Comparison of ENCODE assay signal across 9 cellular contexts in the genomic region with DNA sequence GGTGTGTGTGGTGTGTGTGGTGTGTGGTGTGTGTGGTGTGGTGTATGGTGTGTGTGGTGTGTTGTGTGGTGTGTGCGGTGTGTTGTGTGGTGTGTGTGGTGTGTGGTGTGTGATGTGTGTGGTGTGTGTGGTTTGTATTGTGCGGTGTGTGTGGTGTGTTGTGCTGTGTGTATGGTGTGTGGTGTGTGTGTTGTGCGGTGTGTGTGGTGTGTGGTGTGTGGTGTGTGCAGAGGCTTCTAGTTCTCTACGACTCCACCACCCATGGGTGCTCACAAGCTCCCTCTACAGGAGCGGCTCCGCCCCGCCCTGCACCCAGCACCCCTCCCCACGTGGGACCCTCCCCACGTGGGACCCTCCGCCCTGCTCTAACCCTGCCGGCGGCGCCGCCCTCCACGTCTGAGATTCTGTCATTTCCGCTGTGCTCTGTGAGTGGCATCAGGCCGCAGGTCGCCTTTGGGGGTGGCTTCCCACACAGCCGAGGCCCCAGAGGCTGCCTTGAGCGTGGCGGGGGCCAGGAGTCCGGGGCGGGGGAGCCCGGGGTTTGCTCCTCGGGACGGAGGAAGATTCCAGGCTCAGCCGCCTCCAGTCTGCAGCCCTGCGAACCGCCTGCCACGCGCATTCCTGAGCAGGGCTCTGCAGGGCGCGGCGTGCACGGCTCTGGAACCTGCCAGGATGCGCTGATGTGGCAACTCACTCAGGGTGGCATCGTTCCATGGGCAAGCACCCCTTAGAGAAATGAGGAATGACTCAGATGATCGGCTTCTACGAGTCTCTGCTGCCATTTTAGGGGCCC. TPM values are rescaled to one million over a fixed set of nuclear protein-coding genes. Genes with fewer than 3 reads are reported as not detected.
DNase-seq lines count a peak whose midpoint lies in the region; ATAC-seq and TF ChIP-seq lines count a peak whose summit lies in the region.
"Had no signal": no experiment of that assay in that cellular context is flagged by ENCODE, and none has a peak within 500 bp of the region (broad histone marks: within the 10 kb centered on the region; RNA-seq: fewer than 3 reads in every experiment).

No MANE protein-coding gene starts in this region.

- H3K4me3 ChIP-seq in fibroblast of the aortic adventitia (ENCODE audit: low read depth, low read length) (no peak overlapping the region), upper lobe of right lung (no peak overlapping the region), thyroid gland (replicated peaks in 1 of 3) (no peak overlapping the region)

- intact Hi-C loops in upper lobe of right lung (cut with DNase I): no loop called here
- intact Hi-C loops in thyroid gland (cut with DNase I): no loop called here

- no peaks in the 10 kb centered on the region for H3K27me3 ChIP-seq in upper lobe of right lung
- H3K27me3 ChIP-seq in thyroid gland: no peaks in the 10 kb centered on the region

- H3K27ac ChIP-seq in upper lobe of right lung (no peak overlapping the region), thyroid gland (no peak overlapping the region)

- H3K4me1 ChIP-seq in upper lobe of right lung: peaks cover 15% of the 10 kb centered on the region
- no peaks in the 10 kb centered on the region for H3K4me1 ChIP-seq in thyroid gland

- H3K9me3 ChIP-seq in upper lobe of right lung: no peaks in the 10 kb centered on the region
- no peaks in the 10 kb centered on the region for H3K9me3 ChIP-seq in thyroid gland

- DNase-seq in stimulated activated CD4-positive, alpha-beta T cell treated with anti-CD3 and anti-CD28 coated beads, Interleukin-15, amount 100 ng/mL, for 24 hours: peak; percentile 28
- no peak for DNase-seq in stimulated activated CD4-positive, alpha-beta T cell treated with anti-CD3 and anti-CD28 coated beads, Interleukin-2, amount 100 ng/mL, for 48 hours
- peak; percentile 19 for DNase-seq in activated CD4-positive, alpha-beta T cell treated with anti-CD3 and anti-CD28 coated beads for 48 hours
- peak; percentile 17 for DNase-seq in fibroblast of the aortic adventitia (ENCODE audit: low read depth)
- DNase-seq in upper lobe of right lung: no peak
- no peak for DNase-seq in thyroid gland
- DNase-seq in GM10266 (ENCODE audit: extremely low spot score): no peak
- DNase-seq: midbrain had no signal

- TF ChIP-seq CTCF in fibroblast of the aortic adventitia (IDR thresholded peaks at IDR 0.05; ENCODE audit: insufficient read depth, low read length) (no peak), upper lobe of right lung (IDR thresholded peaks at IDR 0.05) (no peak), thyroid gland (IDR thresholded peaks at IDR 0.05) (no peak), GM10266 (IDR thresholded peaks at IDR 0.05; ENCODE audit: control insufficient read depth, insufficient read depth, low read depth, missing control alignments) (no peak)

- peak; percentile 34 for ATAC-seq in upper lobe of right lung
- no peak for ATAC-seq in activated CD4-positive, CD25-positive, alpha-beta regulatory T cell treated with anti-CD3 and anti-CD28 coated beads, Interleukin-2, amount 50 U/mL, for 24 hours

- 82% methylated on average over 34 to 35 of the region's 39 CpGs for WGBS in thyroid gland, 2 donors

- no peaks in the 10 kb centered on the region for H3K36me3 ChIP-seq in upper lobe of right lung
- no peaks in the 10 kb centered on the region for H3K36me3 ChIP-seq in thyroid gland

- TF ChIP-seq POLR2A in thyroid gland (IDR thresholded peaks at IDR 0.05): no peak

RNA-seq across cellular contexts. Expression of gene DNAJB6, which starts 37.0 kb away (rescaled TPM):
- 86.6 and 140 TPM in 2 replicates for total RNA-seq in fibroblast of the aortic adventitia (ENCODE audit: low replicate concordance)
- total RNA-seq in upper lobe of right lung: 95.8 TPM
- total RNA-seq in thyroid gland: 10 to 100 TPM; 80.7 to 92.7 (median 91.1) TPM

Comparison
In these comparisons a context has a peak if more than half of its experiments do, and no peak if none do; other contexts are left out.
1. DNase-seq: peak in stimulated activated CD4-positive, alpha-beta T cell treated with anti-CD3 and anti-CD28 coated beads, Interleukin-15, amount 100 ng/mL, for 24 hours (single experiment), activated CD4-positive, alpha-beta T cell treated with anti-CD3 and anti-CD28 coated beads for 48 hours (single experiment) and fibroblast of the aortic adventitia (single experiment); none in stimulated activated CD4-positive, alpha-beta T cell treated with anti-CD3 and anti-CD28 coated beads, Interleukin-2, amount 100 ng/mL, for 48 hours (0 of 2), upper lobe of right lung (single experiment), thyroid gland (0 of 2) and GM10266 (single experiment).